20 cellular contexts compared by ENCODE assay signal in the genomic region with DNA sequence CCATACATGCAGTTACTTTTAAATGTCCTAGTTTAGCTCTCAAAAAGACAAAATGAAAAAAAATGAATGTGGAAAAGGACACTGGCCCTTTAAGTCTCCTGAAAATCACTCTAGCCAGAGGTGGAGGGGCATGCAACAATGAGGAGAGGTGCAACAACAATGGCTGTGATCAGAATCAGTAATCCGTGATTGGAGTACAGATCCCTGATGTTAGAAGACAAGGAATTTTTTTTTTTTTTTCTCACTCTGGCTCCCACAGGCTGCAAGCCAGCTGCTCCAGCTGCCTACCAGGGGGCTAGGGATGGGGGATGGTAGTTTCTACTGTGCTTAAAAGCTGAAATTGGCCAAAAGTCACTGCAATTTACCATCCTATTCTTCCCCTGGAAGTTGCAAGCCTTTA. TPM values are rescaled to one million over a fixed set of nuclear protein-coding genes. Genes with fewer than 3 reads are reported as not detected.
"Had no signal": no experiment of that assay in that cellular context is flagged by ENCODE, and none has a peak within 500 bp of the region (broad histone marks: within the 10 kb centered on the region; RNA-seq: fewer than 3 reads in every experiment).

No MANE protein-coding gene starts in this region.

- H3K4me3 ChIP-seq: adrenal gland, colonic mucosa, hepatocyte, lung, right lobe of liver, spleen, tibial nerve, vagina had no signal

- H3K27ac ChIP-seq: adrenal gland, colonic mucosa, epithelial cell of prostate, hepatocyte, right lobe of liver, spleen, tibial nerve, vagina had no signal

- H3K9me3 ChIP-seq: adrenal gland, colonic mucosa, right lobe of liver, vagina had no signal

- H3K4me1 ChIP-seq: adrenal gland, colonic mucosa, right lobe of liver, spleen, tibial nerve, vagina had no signal

- DNase-seq: activated CD4-positive, alpha-beta T cell treated with anti-CD3 and anti-CD28 coated beads, Interleukin-2, amount 10 ng/mL, durations not matched to agents 7 days and 5 days; activated CD4-positive, CD25-positive, alpha-beta regulatory T cell; activated naive CD4-positive, alpha-beta T cell treated with anti-CD3 and anti-CD28 coated beads, Interleukin-2, amount 10 ng/mL, durations not matched to agents 7 days and 5 days; activated T-cell treated with anti-CD3 and anti-CD28 coated beads for 4 hours; adrenal gland; colonic mucosa; effector CD4-positive, alpha-beta T cell; left cardiac atrium; naive thymus-derived CD4-positive, alpha-beta T cell; right lobe of liver; spleen; stimulated activated CD4-positive, alpha-beta T cell treated with anti-CD3 and anti-CD28 coated beads, Interleukin-1b, Interleukin-23, amount 100 ng/mL, for 48 hours had no signal

- H3K36me3 ChIP-seq: adrenal gland, colonic mucosa, right lobe of liver, spleen, tibial nerve, vagina had no signal

- H3K27me3 ChIP-seq: adrenal gland, colonic mucosa, hepatocyte, right lobe of liver, tibial nerve, vagina had no signal

RNA-seq across cellular contexts. Expression of a gene that starts 54.5 kb away (rescaled TPM):
- total RNA-seq: activated CD4-positive, alpha-beta T cell treated with anti-CD3 and anti-CD28 coated beads, Interleukin-2, amount 10 ng/mL, durations not matched to agents 7 days and 5 days; activated CD8-positive, alpha-beta memory T cell treated with anti-CD3 and anti-CD28 coated beads for 36 hours; activated T-helper 17 cell treated with anti-CD3 and anti-CD28 coated beads, Interleukin-2, amount 50 U/mL, for 72 hours; naive thymus-derived CD4-positive, alpha-beta T cell; spleen; vagina had no signal

RNA-seq across cellular contexts. Expression of a gene that starts 58.2 kb away (rescaled TPM):
- total RNA-seq: posterior vena cava, tibial nerve had no signal
